ENCODE assay signal across 8 cellular contexts in the genomic region with DNA sequence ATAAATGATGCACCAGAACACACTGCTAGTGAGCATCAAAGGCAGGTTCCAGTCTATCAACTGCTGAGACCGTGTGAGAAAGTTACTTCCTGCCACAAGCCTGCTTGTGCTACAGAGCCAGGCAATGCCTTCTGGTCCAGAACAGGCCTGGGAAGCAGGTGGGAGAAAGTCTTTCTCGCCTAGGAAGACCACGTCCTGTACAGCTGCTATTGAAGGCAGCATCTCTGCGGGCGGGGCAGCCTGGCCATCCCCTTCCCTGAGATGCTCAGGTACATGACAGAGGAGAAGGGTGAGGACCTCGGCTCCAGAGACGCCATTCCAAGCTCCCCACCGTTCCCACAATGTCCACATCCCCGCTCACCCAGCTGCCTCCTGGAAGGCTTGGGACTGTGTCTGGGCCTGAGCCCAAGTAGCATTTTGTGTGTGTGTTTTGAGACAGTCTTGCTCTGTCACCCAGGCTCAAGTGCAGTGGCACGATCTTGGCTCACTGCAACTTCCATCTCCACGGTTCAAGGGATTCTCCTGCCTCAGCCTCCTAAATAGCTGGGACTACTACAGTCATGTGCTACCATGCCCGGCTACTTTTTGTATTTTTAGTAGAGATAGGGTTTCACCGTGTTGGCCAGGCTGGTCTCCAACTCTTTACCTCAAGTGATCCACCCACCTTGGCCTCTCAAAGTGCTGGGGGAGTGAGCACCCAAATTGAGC. TPM values are rescaled to one million over a fixed set of nuclear protein-coding genes. Genes with fewer than 3 reads are reported as not detected.
DNase-seq lines count a peak whose midpoint lies in the region; ATAC-seq and TF ChIP-seq lines count a peak whose summit lies in the region.

No MANE protein-coding gene starts in this region.

- ATAC-seq in natural killer cell (peak in 1 of 3 donors; percentile 7), GM18519 (IDR thresholded peaks at IDR 0.05; ENCODE audit: low FRiP score, unreplicated experiment) (no peak)

- H3K27ac Mint-ChIP-seq in IgD-negative memory B cell (peak overlapping the region; percentile 94 to 98 (median 97)), natural killer cell (peak overlapping the region; percentile 99)

- H3K9me3 Mint-ChIP-seq in IgD-negative memory B cell (no peaks in the 10 kb centered on the region), natural killer cell (no peaks in the 10 kb centered on the region)

- H3K4me3 Mint-ChIP-seq in IgD-negative memory B cell (peak overlapping the region; percentile 66 to 96 (median 85)), natural killer cell (peak overlapping the region; percentile 73)

- H3K27me3 ChIP-seq in H7 (ENCODE audit: control insufficient read depth, insufficient read depth, low read length) = no peaks in the 10 kb centered on the region

- intact Hi-C loops in natural killer cell (cut with micrococcal nuclease) = no loop called here

- peak overlapping the region; percentile 100 for H3K27ac ChIP-seq in caudate nucleus (ENCODE audit: low read depth, low read length)

- no peaks in the 10 kb centered on the region for H3K27me3 Mint-ChIP-seq in IgD-negative memory B cell
- H3K27me3 Mint-ChIP-seq in natural killer cell (ENCODE audit: low read depth in 2 of 2) = no peaks in the 10 kb centered on the region

- no peaks in the 10 kb centered on the region; the same call in 1 of the 2 replicates for H3K36me3 ChIP-seq in H7 (replicated peaks; ENCODE audit: control insufficient read depth, insufficient read depth, low read length)

- no peak for TF ChIP-seq CTCF in natural killer cell (IDR thresholded peaks at IDR 0.05)

- no peak overlapping the region for H3K4me3 ChIP-seq in H7 (ENCODE audit: insufficient read depth, low read depth, low read length)

- peaks cover 6% of the 10 kb centered on the region for H3K36me3 Mint-ChIP-seq in IgD-negative memory B cell
- no peaks in the 10 kb centered on the region for H3K36me3 Mint-ChIP-seq in natural killer cell

- H3K4me1 Mint-ChIP-seq in IgD-negative memory B cell = peaks cover 35 to 40% (median 37%) of the 10 kb centered on the region in 3 donors
- peaks cover 32 to 48% of the 10 kb centered on the region in 2 donors for H3K4me1 Mint-ChIP-seq in natural killer cell

- DNase-seq in AG08395 (ENCODE audit: low spot score) = peak; percentile 1
- peak in 3 of 61 donors; percentile 15 to 51 (median 16) for DNase-seq in caudate nucleus (lab: John Stamatoyannopoulos, UW)
- DNase-seq in natural killer cell = no peak
- no peak for DNase-seq in GM03348 (ENCODE audit: low spot score)
- DNase-seq in NCI-H128 (lab: John Stamatoyannopoulos, UW; ENCODE audit: unreplicated experiment) = no peak
- no peak for DNase-seq in H7

RNA-seq across cellular contexts. Expression of a gene that starts 3.4 kb away (rescaled TPM):
- polyA plus RNA-seq in IgD-negative memory B cell = 3.7 TPM
- total RNA-seq in natural killer cell = 10 to 100 TPM; 26.0 to 31.8 (median 30.5) TPM
- total RNA-seq in H7 (2014; rRNA removed; shearing (Covaris generic)) = 6.4 and 6.9 TPM in 2 replicates

RNA-seq across cellular contexts. Expression of a gene that starts 25.2 kb away (rescaled TPM):
- polyA plus RNA-seq in IgD-negative memory B cell = 0.65 TPM
- not detected for total RNA-seq in natural killer cell
- not detected in 2 replicates for total RNA-seq in H7 (2014; rRNA removed; shearing (Covaris generic))

RNA-seq across cellular contexts. Expression of a gene that starts 28.8 kb away (rescaled TPM):
- 58.3 TPM for polyA plus RNA-seq in IgD-negative memory B cell
- total RNA-seq in natural killer cell = 10 to 100 TPM; 38.4 to 61.1 (median 58.0) TPM
- total RNA-seq in H7 (2014; rRNA removed; shearing (Covaris generic)) = 8.8 and 10.1 TPM in 2 replicates

RNA-seq across cellular contexts. Expression of a gene that starts 50.4 kb away (rescaled TPM):
- polyA plus RNA-seq in IgD-negative memory B cell = 5.7 TPM
- total RNA-seq in natural killer cell = 100 to 1,000 TPM; 121 to 149 (median 124) TPM
- total RNA-seq in H7 (2014; rRNA removed; shearing (Covaris generic)) = 73.3 and 92.9 TPM in 2 replicates

RNA-seq across cellular contexts. Expression of a gene that starts 59.2 kb away (rescaled TPM):
- polyA plus RNA-seq in IgD-negative memory B cell = not detected
- total RNA-seq in natural killer cell = not detected
- 8.1 and 9.4 TPM in 2 replicates for total RNA-seq in H7 (2014; rRNA removed; shearing (Covaris generic))
